In the genomic region with DNA sequence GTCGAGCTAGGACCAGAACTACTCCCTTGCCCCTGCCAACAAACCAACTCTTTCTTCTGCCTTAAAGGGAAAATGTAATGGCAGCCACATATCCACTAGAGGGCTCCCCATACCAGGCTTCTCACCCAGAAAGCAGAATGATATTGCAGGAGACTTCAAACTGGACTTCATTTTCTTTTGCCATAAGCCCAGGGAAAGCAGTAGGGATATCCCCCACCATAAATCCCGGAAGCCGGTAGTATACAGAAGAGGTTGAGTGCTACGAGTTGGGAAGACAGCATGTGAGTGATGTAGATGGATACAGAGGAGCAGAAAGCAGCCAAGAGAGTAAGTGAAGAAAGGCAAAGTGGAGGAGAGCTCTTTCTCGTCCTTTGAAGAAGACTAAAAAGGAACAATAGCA, we compare ENCODE assay signal across 8 cellular contexts. TPM values are rescaled to one million over a fixed set of nuclear protein-coding genes. Genes with fewer than 3 reads are reported as not detected.
DNase-seq lines count a peak whose midpoint lies in the region; ATAC-seq, FAIRE-seq and TF ChIP-seq lines count a peak whose summit lies in the region.

No MANE protein-coding gene starts in this region.

- no peak overlapping the region for H3K4me2 ChIP-seq in HepG2 (ENCODE audit: low read depth, low read length)

- intact Hi-C loops in HepG2 (cut with micrococcal nuclease; ENCODE audit: unreplicated experiment) = loop anchor here (1.0 to 5.0 kb wide), 3 partner anchors 29 to 258 kb away; no protein-coding TSS in a partner anchor

- H3K27me3 ChIP-seq in HepG2 (ENCODE audit: control insufficient read depth in 1 of 2, insufficient read depth in 2 of 2, low read length in 2 of 2) = no peaks in the 10 kb centered on the region

- H3K4me3 ChIP-seq in HepG2 (replicated peaks in 1 of 3; ENCODE audit: insufficient read depth in 1 of 3, low read depth in 2 of 3, low read length in 3 of 3) = no peak overlapping the region

- POLR2A ChIA-PET in HepG2 (lab: Yijun Ruan, JAX) = interaction anchor here (1.2 kb wide), 1 partner anchor 289 kb away, joined by 3 read pairs; no protein-coding TSS in a partner anchor

- no peak overlapping the region for H3K9ac ChIP-seq in HepG2 (ENCODE audit: insufficient read depth, low read depth, low read length)

- FAIRE-seq in H54 (lab: Jason Lieb, UNC) (peak; percentile 97), HepG2 (lab: Jason Lieb, UNC) (peak; percentile 69)

- peak; percentile 85 for TF ChIP-seq RAD21 in HepG2 (CRISPR knock-in tag; IDR thresholded peaks at IDR 0.05)

- 14% methylated on average over 5 of the region's 5 CpGs for WGBS in HepG2 (ENCODE audit: low lambda C conversion rate)

- no peaks in the 10 kb centered on the region for H4K20me1 ChIP-seq in HepG2 (ENCODE audit: insufficient read depth, low read length)

- H3K36me3 ChIP-seq in HepG2 (replicated peaks in 1 of 2; ENCODE audit: control insufficient read depth in 1 of 2, insufficient read depth in 2 of 2, low read length in 2 of 2) = no peaks in the 10 kb centered on the region

- CTCF ChIA-PET in HepG2 (lab: Yijun Ruan, JAX; ENCODE audit: low intra/inter-chr PET ratio, low total read pairs) = interaction anchor here (1.1 to 4.7 kb wide), 5 partner anchors 29 to 350 kb away, joined by 3 to 45 read pairs (median 8); no protein-coding TSS in a partner anchor

- TF ChIP-seq POLR2A in H54 (IDR thresholded peaks at IDR 0.05; ENCODE audit: low read depth, low read length) (no peak), HepG2 (IDR thresholded peaks at IDR 0.05; ENCODE audit: insufficient read depth in 1 of 2, low read depth in 2 of 2, low read length in 2 of 2) (no peak)

- peak; percentile 32 to 59 for ATAC-seq in activated CD4-positive, CD25-positive, alpha-beta regulatory T cell treated with anti-CD3 and anti-CD28 coated beads, Interleukin-2, amount 50 U/mL, for 24 hours
- ATAC-seq in HepG2 = peak; percentile 71
- no peak for ATAC-seq in HG02970 (IDR thresholded peaks at IDR 0.05; ENCODE audit: low FRiP score, unreplicated experiment)

- no peaks in the 10 kb centered on the region for H3K79me2 ChIP-seq in HepG2 (ENCODE audit: insufficient read depth, low read length)

- TF ChIP-seq EP300 in HepG2 (IDR thresholded peaks at IDR 0.05; ENCODE audit: low read depth in 2 of 2, low read length in 2 of 2) (no peak), HepG2 (CRISPR knock-in tag; IDR thresholded peaks at IDR 0.05; ENCODE audit: borderline replicate concordance) (no peak)

- in situ Hi-C loops in HepG2 (cut with HindIII; ENCODE audit: extremely low pct_ligation_motif_present, low pct_unique_long_range_greater_than_20kb) = loop anchor here (5.0 to 25.0 kb wide), 2 partner anchors 158 to 258 kb away; no protein-coding TSS in a partner anchor

- DNase-seq in AG20443 (ENCODE audit: low spot score) = peak; percentile 85
- DNase-seq in H54 (ENCODE audit: insufficient read length, low spot score) = peak; percentile 68
- peak; percentile 17 to 64 for DNase-seq in NCI-H446 (lab: John Stamatoyannopoulos, UW)
- peak; percentile 61 for DNase-seq in HepG2 (ENCODE audit: low spot score)
- DNase-seq in stimulated activated CD4-positive, alpha-beta T cell treated with anti-CD3 and anti-CD28 coated beads, TNF-alpha, amount 100 ng/mL, for 1 hour (ENCODE audit: low read depth in 3 of 3, low spot score in 1 of 3) = peak in 2 of 3 donors; percentile 20 to 32

- peak overlapping the region; percentile 50 for H3K27ac ChIP-seq in cingulate gyrus (ENCODE audit: low read depth, low read length)
- H3K27ac ChIP-seq in HepG2 (ENCODE audit: extremely low read length, insufficient read depth, low read length) = no peak overlapping the region

- H2AFZ ChIP-seq in HepG2 (ENCODE audit: low read length) = no peak overlapping the region

- peak; percentile 92 for TF ChIP-seq CTCF in HepG2 (CRISPR knock-in tag; IDR thresholded peaks at IDR 0.05)

- no TSS peak for BruUV-seq in HepG2 (replicated peaks; lab: Mats Ljungman, UMichigan)

- no peaks in the 10 kb centered on the region for H3K4me1 ChIP-seq in HepG2 (ENCODE audit: insufficient read depth, low read length)

- peaks cover 11% of the 10 kb centered on the region for H3K9me3 ChIP-seq in HepG2 (ENCODE audit: low read length)

RNA-seq across cellular contexts. Expression of a gene that starts 12.1 kb away (rescaled TPM):
- total RNA-seq in HepG2 (2016; rRNA removed; fragmentation: Illumina TruSeq; extraction: Trizol) = not detected in 2 replicates
- not detected in 2 replicates for total RNA-seq in HepG2 (2016; cell fraction: cytosol; rRNA removed; fragmentation: Illumina TruSeq; extraction: Trizol; ENCODE audit: low read depth)
- total RNA-seq in HepG2 (2016; cell fraction: insoluble cytoplasmic fraction; rRNA removed; fragmentation: Illumina TruSeq; extraction: Trizol) = not detected in 2 replicates
- not detected in 2 replicates for total RNA-seq in HepG2 (2016; cell fraction: membrane; rRNA removed; fragmentation: Illumina TruSeq; extraction: Trizol)
- not detected in 2 replicates for total RNA-seq in HepG2 (2016; cell fraction: nucleus; rRNA removed; fragmentation: Illumina TruSeq; extraction: Trizol)
- not detected in 2 replicates for polyA plus RNA-seq in HepG2 (2011; rRNA removed)
- not detected in 2 replicates for polyA plus RNA-seq in HepG2 (2011; cell fraction: cytosol; rRNA removed)
- polyA plus RNA-seq in HepG2 (2011; cell fraction: nucleus; rRNA removed) = not detected in 2 replicates
- not detected in 2 replicates for polyA plus RNA-seq in HepG2 (2012)
- polyA plus RNA-seq in HepG2 (2016; cell fraction: cytosol; fragmentation: Illumina TruSeq; extraction: Trizol; ENCODE audit: low read depth) = not detected in 2 replicates
- polyA plus RNA-seq in HepG2 (2016; cell fraction: insoluble cytoplasmic fraction; fragmentation: Illumina TruSeq; extraction: Trizol; ENCODE audit: low read depth) = not detected in 2 replicates
- polyA plus RNA-seq in HepG2 (2016; cell fraction: membrane; fragmentation: Illumina TruSeq; extraction: Trizol; ENCODE audit: low read depth) = not detected in 2 replicates
- not detected in 2 replicates for polyA plus RNA-seq in HepG2 (2016; cell fraction: nucleus; fragmentation: Illumina TruSeq; extraction: Trizol; ENCODE audit: insufficient read depth, low read depth)
- 0.23 TPM in 1 of 2 replicates, not detected in the other for polyA minus RNA-seq in HepG2 (2011; rRNA and poly(A)+ RNA removed; ENCODE audit: low replicate concordance)
- polyA minus RNA-seq in HepG2 (2011; cell fraction: cytosol; rRNA and poly(A)+ RNA removed) = not detected in 2 replicates
- not detected in 2 replicates for polyA minus RNA-seq in HepG2 (2011; cell fraction: nucleus; rRNA and poly(A)+ RNA removed)

RNA-seq across cellular contexts. Expression of a gene that starts 27.0 kb away (rescaled TPM):
- total RNA-seq in HepG2 (2016; rRNA removed; fragmentation: Illumina TruSeq; extraction: Trizol) = not detected in 2 replicates
- not detected in 2 replicates for total RNA-seq in HepG2 (2016; cell fraction: cytosol; rRNA removed; fragmentation: Illumina TruSeq; extraction: Trizol; ENCODE audit: low read depth)
- total RNA-seq in HepG2 (2016; cell fraction: insoluble cytoplasmic fraction; rRNA removed; fragmentation: Illumina TruSeq; extraction: Trizol) = not detected in 2 replicates
- total RNA-seq in HepG2 (2016; cell fraction: membrane; rRNA removed; fragmentation: Illumina TruSeq; extraction: Trizol) = not detected in 2 replicates
- total RNA-seq in HepG2 (2016; cell fraction: nucleus; rRNA removed; fragmentation: Illumina TruSeq; extraction: Trizol) = not detected in 2 replicates
- not detected in 2 replicates for polyA plus RNA-seq in HepG2 (2011; rRNA removed)
- polyA plus RNA-seq in HepG2 (2011; cell fraction: cytosol; rRNA removed) = not detected in 2 replicates
- not detected in 2 replicates for polyA plus RNA-seq in HepG2 (2011; cell fraction: nucleus; rRNA removed)
- not detected in 2 replicates for polyA plus RNA-seq in HepG2 (2012)
- not detected in 2 replicates for polyA plus RNA-seq in HepG2 (2016; cell fraction: cytosol; fragmentation: Illumina TruSeq; extraction: Trizol; ENCODE audit: low read depth)
- polyA plus RNA-seq in HepG2 (2016; cell fraction: insoluble cytoplasmic fraction; fragmentation: Illumina TruSeq; extraction: Trizol; ENCODE audit: low read depth) = not detected in 2 replicates
- polyA plus RNA-seq in HepG2 (2016; cell fraction: membrane; fragmentation: Illumina TruSeq; extraction: Trizol; ENCODE audit: low read depth) = not detected in 2 replicates
- not detected in 2 replicates for polyA plus RNA-seq in HepG2 (2016; cell fraction: nucleus; fragmentation: Illumina TruSeq; extraction: Trizol; ENCODE audit: insufficient read depth, low read depth)
- polyA minus RNA-seq in HepG2 (2011; rRNA and poly(A)+ RNA removed; ENCODE audit: low replicate concordance) = 0.14 and 0.56 TPM in 2 replicates
- not detected in 2 replicates for polyA minus RNA-seq in HepG2 (2011; cell fraction: cytosol; rRNA and poly(A)+ RNA removed)
- polyA minus RNA-seq in HepG2 (2011; cell fraction: nucleus; rRNA and poly(A)+ RNA removed) = not detected in 2 replicates

RNA-seq across cellular contexts. Expression of a gene that starts 57.7 kb away (rescaled TPM):
- total RNA-seq in HepG2 (2016; rRNA removed; fragmentation: Illumina TruSeq; extraction: Trizol) = 1.00 and 1.6 TPM in 2 replicates
- not detected in 2 replicates for total RNA-seq in HepG2 (2016; cell fraction: cytosol; rRNA removed; fragmentation: Illumina TruSeq; extraction: Trizol; ENCODE audit: low read depth)
- 0.65 and 0.71 TPM in 2 replicates for total RNA-seq in HepG2 (2016; cell fraction: insoluble cytoplasmic fraction; rRNA removed; fragmentation: Illumina TruSeq; extraction: Trizol)
- 0.45 and 0.74 TPM in 2 replicates for total RNA-seq in HepG2 (2016; cell fraction: membrane; rRNA removed; fragmentation: Illumina TruSeq; extraction: Trizol)
- 0.62 and 0.91 TPM in 2 replicates for total RNA-seq in HepG2 (2016; cell fraction: nucleus; rRNA removed; fragmentation: Illumina TruSeq; extraction: Trizol)
- 0.71 and 1.1 TPM in 2 replicates for polyA plus RNA-seq in HepG2 (2011; rRNA removed)
- 0.62 and 1.2 TPM in 2 replicates for polyA plus RNA-seq in HepG2 (2011; cell fraction: cytosol; rRNA removed)
- 0.38 TPM in 1 of 2 replicates, not detected in the other for polyA plus RNA-seq in HepG2 (2011; cell fraction: nucleus; rRNA removed)
- polyA plus RNA-seq in HepG2 (2012) = 0.74 and 1.4 TPM in 2 replicates
- polyA plus RNA-seq in HepG2 (2016; cell fraction: cytosol; fragmentation: Illumina TruSeq; extraction: Trizol; ENCODE audit: low read depth) = 0.45 and 0.51 TPM in 2 replicates
- polyA plus RNA-seq in HepG2 (2016; cell fraction: insoluble cytoplasmic fraction; fragmentation: Illumina TruSeq; extraction: Trizol; ENCODE audit: low read depth) = 0.67 and 1.4 TPM in 2 replicates
- 0.49 and 0.55 TPM in 2 replicates for polyA plus RNA-seq in HepG2 (2016; cell fraction: membrane; fragmentation: Illumina TruSeq; extraction: Trizol; ENCODE audit: low read depth)
- polyA plus RNA-seq in HepG2 (2016; cell fraction: nucleus; fragmentation: Illumina TruSeq; extraction: Trizol; ENCODE audit: insufficient read depth, low read depth) = not detected in 2 replicates
- 2.3 TPM in 1 of 2 replicates, not detected in the other for polyA minus RNA-seq in HepG2 (2011; rRNA and poly(A)+ RNA removed; ENCODE audit: low replicate concordance)
- polyA minus RNA-seq in HepG2 (2011; cell fraction: cytosol; rRNA and poly(A)+ RNA removed) = not detected in 2 replicates
- not detected in 2 replicates for polyA minus RNA-seq in HepG2 (2011; cell fraction: nucleus; rRNA and poly(A)+ RNA removed)

Comparison
In these comparisons a context has a peak if more than half of its experiments do, and no peak if none do; other contexts are left out.
1. DNase-seq: peak in every context shown above with its lines; median percentile 85 in AG20443; 68 in H54; 61 in HepG2; 40 in NCI-H446; 26 in stimulated activated CD4-positive, alpha-beta T cell treated with anti-CD3 and anti-CD28 coated beads, TNF-alpha, amount 100 ng/mL, for 1 hour.